ENCODE assay signal across 15 cellular contexts in genomic region chr12:67354966-67355365, GRCh38.
DNase-seq lines count a peak whose midpoint lies in the region; ATAC-seq and TF ChIP-seq lines count a peak whose summit lies in the region.
"Had no signal": no experiment of that assay in that cellular context is flagged by ENCODE, and none has a peak within 500 bp of the region (broad histone marks: within the 10 kb centered on the region; RNA-seq: fewer than 3 reads in every experiment).

No MANE protein-coding gene starts in this region.

- DNase-seq in A172 (ENCODE audit: low spot score) (peak; percentile 4), GM03348 (ENCODE audit: low spot score) (peak; percentile 25), kidney tubule cell (ENCODE audit: low spot score) (peak; percentile 20), dorsolateral prefrontal cortex (no peak), iPS-NIHi11 (ENCODE audit: low spot score) (no peak)
- no peak for DNase-seq in activated T-cell treated with anti-CD3 and anti-CD28 coated beads, Interleukin-2, amount 50 U/mL, for 72 hours
- DNase-seq: amygdala, colonic mucosa, KBM-7, left cardiac atrium had no signal

- H3K27ac Mint-ChIP-seq in activated T-cell treated with anti-CD3 and anti-CD28 coated beads, Interleukin-2, amount 50 U/mL, for 72 hours, result no peak overlapping the region
- H3K27ac Mint-ChIP-seq: activated CD4-positive, alpha-beta memory T cell treated with anti-CD3 and anti-CD28 coated beads for 36 hours had no signal

- H3K4me1 Mint-ChIP-seq in activated T-cell treated with anti-CD3 and anti-CD28 coated beads, Interleukin-2, amount 50 U/mL, for 72 hours (ENCODE audit: low read depth), result peaks cover 31% of the 10 kb centered on the region

- peaks cover 5 to 6% of the 10 kb centered on the region in 2 donors for H3K9me3 Mint-ChIP-seq in activated T-cell treated with anti-CD3 and anti-CD28 coated beads, Interleukin-2, amount 50 U/mL, for 72 hours

- H3K4me3 ChIP-seq in dorsolateral prefrontal cortex, result no peak overlapping the region
- H3K4me3 ChIP-seq: colonic mucosa, prostate gland had no signal

- H3K36me3 Mint-ChIP-seq in activated T-cell treated with anti-CD3 and anti-CD28 coated beads, Interleukin-2, amount 50 U/mL, for 72 hours (ENCODE audit: insufficient read depth in 2 of 2), result peaks cover 2 to 12% of the 10 kb centered on the region in 2 donors
- H3K36me3 Mint-ChIP-seq: activated CD4-positive, alpha-beta memory T cell treated with anti-CD3 and anti-CD28 coated beads for 36 hours had no signal

- no peak for ATAC-seq in GM18868 (IDR thresholded peaks at IDR 0.05; ENCODE audit: unreplicated experiment)
- no peak for ATAC-seq in activated T-cell treated with anti-CD3 and anti-CD28 coated beads, Interleukin-2, amount 50 U/mL, for 72 hours (replicated peaks in 1 of 2)

- peaks cover 0 to 6% (median 0%) of the 10 kb centered on the region in 45 donors for H3K27me3 ChIP-seq in dorsolateral prefrontal cortex
- H3K27me3 ChIP-seq: colonic mucosa, heart left ventricle had no signal

- no peaks in the 10 kb centered on the region for H3K27me3 Mint-ChIP-seq in activated T-cell treated with anti-CD3 and anti-CD28 coated beads, Interleukin-2, amount 50 U/mL, for 72 hours (ENCODE audit: low read depth)
- H3K27me3 Mint-ChIP-seq: activated CD4-positive, alpha-beta memory T cell treated with anti-CD3 and anti-CD28 coated beads for 36 hours had no signal

- H3K4me3 Mint-ChIP-seq in activated T-cell treated with anti-CD3 and anti-CD28 coated beads, Interleukin-2, amount 50 U/mL, for 72 hours, result peak overlapping the region in 1 of 2 donors; percentile 22
- H3K4me3 Mint-ChIP-seq: activated CD4-positive, alpha-beta memory T cell treated with anti-CD3 and anti-CD28 coated beads for 36 hours had no signal

- no peak for TF ChIP-seq CTCF in VCaP (conservative IDR thresholded peaks at IDR 0.05)
- no peak for TF ChIP-seq CTCF in dorsolateral prefrontal cortex (IDR thresholded peaks at IDR 0.05 in 54 of 56, conservative IDR thresholded peaks at IDR 0.05 in 2 of 56; ENCODE audit: low read depth in 1 of 56, partially characterized antibody in 56 of 56)

- H3K27ac ChIP-seq in VCaP (peak overlapping the region; percentile 26), dorsolateral prefrontal cortex (no peak overlapping the region)
- H3K27ac ChIP-seq: colonic mucosa, prostate gland had no signal

- intact Hi-C loops in dorsolateral prefrontal cortex (cut with DNase I), result loop anchor here (5.0 to 10.0 kb wide), 4 partner anchors 60 to 980 kb away; partner anchors contain the start of genes DYRK2 (in 1 of the 2) and MDM1 (in 1 of the 2)

Comparison
In these comparisons a context has a peak if more than half of its experiments do, and no peak if none do; other contexts are left out.
1. DNase-seq: peak in A172 (single experiment), GM03348 (single experiment) and kidney tubule cell (single experiment); none in dorsolateral prefrontal cortex (0 of 10), iPS-NIHi11 (single experiment) and activated T-cell treated with anti-CD3 and anti-CD28 coated beads, Interleukin-2, amount 50 U/mL, for 72 hours (0 of 2).